Comparison of ENCODE assay signal across 37 cellular contexts in genomic region chr14:40601063-40601462, GRCh38.
"Had no signal": no experiment of that assay in that cellular context is flagged by ENCODE, and none has a peak within 500 bp of the region (broad histone marks: within the 10 kb centered on the region; RNA-seq: fewer than 3 reads in every experiment).

No MANE protein-coding gene starts in this region.

- H3K4me1 Mint-ChIP-seq: activated naive CD4-positive, alpha-beta T cell treated with anti-CD3 and anti-CD28 coated beads, Interleukin-2, amount 10 ng/mL, durations not matched to agents 7 days and 5 days; activated naive CD4-positive, alpha-beta T cell treated with anti-CD3 and anti-CD28 coated beads, Interleukin-2, amount 50 U/mL, for 24 hours; activated naive CD8-positive, alpha-beta T cell treated with anti-CD3 and anti-CD28 coated beads for 36 hours; activated naive CD8-positive, alpha-beta T cell treated with anti-CD3 and anti-CD28 coated beads, Interleukin-2, amount 10 ng/mL, durations not matched to agents 7 days and 5 days; activated naive CD8-positive, alpha-beta T cell treated with anti-CD3 and anti-CD28 coated beads, Interleukin-2, amount 50 U/mL, for 24 hours; activated T-helper 17 cell treated with anti-CD3 and anti-CD28 coated beads, Interleukin-2, amount 50 U/mL, for 72 hours; brain; central memory CD8-positive, alpha-beta T cell had no signal

- H3K27ac ChIP-seq: adrenal gland, ascending aorta, body of pancreas, brain microvascular endothelial cell, breast epithelium, cardiac muscle cell had no signal

- H3K4me3 ChIP-seq: adrenal gland, ascending aorta, body of pancreas, breast epithelium, cardiac muscle cell had no signal

- H3K27me3 Mint-ChIP-seq: activated naive CD4-positive, alpha-beta T cell treated with anti-CD3 and anti-CD28 coated beads, Interleukin-2, amount 10 ng/mL, durations not matched to agents 7 days and 5 days; activated naive CD4-positive, alpha-beta T cell treated with anti-CD3 and anti-CD28 coated beads, Interleukin-2, amount 50 U/mL, for 24 hours; activated naive CD8-positive, alpha-beta T cell; activated naive CD8-positive, alpha-beta T cell treated with anti-CD3 and anti-CD28 coated beads for 36 hours; activated naive CD8-positive, alpha-beta T cell treated with anti-CD3 and anti-CD28 coated beads, Interleukin-2, amount 10 ng/mL, durations not matched to agents 7 days and 5 days; activated naive CD8-positive, alpha-beta T cell treated with anti-CD3 and anti-CD28 coated beads, Interleukin-2, amount 50 U/mL, for 24 hours; activated T-cell treated with anti-CD3 and anti-CD28 coated beads, Interleukin-2, amount 50 U/mL, for 24 hours; activated T-helper 17 cell treated with anti-CD3 and anti-CD28 coated beads, Interleukin-2, amount 50 U/mL, for 72 hours; central memory CD8-positive, alpha-beta T cell had no signal

- H3K4me3 Mint-ChIP-seq: activated naive CD4-positive, alpha-beta T cell treated with anti-CD3 and anti-CD28 coated beads for 36 hours; activated naive CD4-positive, alpha-beta T cell treated with anti-CD3 and anti-CD28 coated beads, Interleukin-2, amount 10 ng/mL, durations not matched to agents 7 days and 5 days; activated naive CD4-positive, alpha-beta T cell treated with anti-CD3 and anti-CD28 coated beads, Interleukin-2, amount 50 U/mL, for 24 hours; activated naive CD8-positive, alpha-beta T cell; activated naive CD8-positive, alpha-beta T cell treated with anti-CD3 and anti-CD28 coated beads for 36 hours; activated naive CD8-positive, alpha-beta T cell treated with anti-CD3 and anti-CD28 coated beads, Interleukin-2, amount 10 ng/mL, durations not matched to agents 7 days and 5 days; activated naive CD8-positive, alpha-beta T cell treated with anti-CD3 and anti-CD28 coated beads, Interleukin-2, amount 50 U/mL, for 24 hours; activated T-cell treated with anti-CD3 and anti-CD28 coated beads, Interleukin-2, amount 50 U/mL, for 24 hours; activated T-cell treated with anti-CD3 and anti-CD28 coated beads, Interleukin-2, amount 50 U/mL, for 4 hours; activated T-cell treated with anti-CD3 and anti-CD28 coated beads, Interleukin-2, amount 50 U/mL, for 72 hours; activated T-helper 1 cell treated with anti-CD3 and anti-CD28 coated beads, Interleukin-12 subunit alpha, Interleukin-12 subunit beta, Interleukin-2, Interleukin-4 antibody, amounts not matched to agents 30 ng/mL and 10 ng/mL and 1 ng/mL, durations not matched to agents 14 hours and 24 hours and 36 hours; activated T-helper 17 cell treated with anti-CD3 and anti-CD28 coated beads, Interleukin-2, amount 50 U/mL, for 72 hours; brain; central memory CD8-positive, alpha-beta T cell had no signal

- H3K9me3 Mint-ChIP-seq: activated naive CD4-positive, alpha-beta T cell treated with anti-CD3 and anti-CD28 coated beads, Interleukin-2, amount 50 U/mL, for 24 hours; activated naive CD4-positive, alpha-beta T cell treated with anti-CD3 and anti-CD28 coated beads, Interleukin-2, amount 50 U/mL, for 72 hours; activated naive CD8-positive, alpha-beta T cell treated with anti-CD3 and anti-CD28 coated beads, Interleukin-2, amount 50 U/mL, for 24 hours; activated T-cell treated with anti-CD3 and anti-CD28 coated beads, Interleukin-2, amount 50 U/mL, for 4 hours; activated T-cell treated with anti-CD3 and anti-CD28 coated beads, Interleukin-2, amount 50 U/mL, for 72 hours; activated T-helper 1 cell treated with anti-CD3 and anti-CD28 coated beads, Interleukin-12 subunit alpha, Interleukin-12 subunit beta, Interleukin-2, Interleukin-4 antibody, amounts not matched to agents 30 ng/mL and 10 ng/mL and 1 ng/mL, durations not matched to agents 14 hours and 24 hours and 36 hours; activated T-helper 17 cell treated with anti-CD3 and anti-CD28 coated beads, Interleukin-2, amount 50 U/mL, for 72 hours had no signal

- DNase-seq: activated effector memory CD4-positive, alpha-beta T cell treated with anti-CD3 and anti-CD28 coated beads, Interleukin-2, amount 50 U/mL, for 16 hours; activated effector memory CD4-positive, alpha-beta T cell treated with Interleukin-2 at 50 U/mL for 16 hours; activated gamma-delta T cell; activated gamma-delta T cell treated with Interleukin-2 at 50 U/mL for 16 hours; activated naive CD4-positive, alpha-beta T cell; activated naive CD4-positive, alpha-beta T cell treated with anti-CD3 and anti-CD28 coated beads for 36 hours; activated naive CD4-positive, alpha-beta T cell treated with anti-CD3 and anti-CD28 coated beads, Interleukin-2, amount 10 ng/mL, durations not matched to agents 7 days and 5 days; activated naive CD4-positive, alpha-beta T cell treated with anti-CD3 and anti-CD28 coated beads, Interleukin-2, amount 50 U/mL, for 16 hours; activated naive CD4-positive, alpha-beta T cell treated with Interleukin-2 at 50 U/mL for 16 hours; activated naive CD8-positive, alpha-beta T cell treated with anti-CD3 and anti-CD28 coated beads for 36 hours; activated naive CD8-positive, alpha-beta T cell treated with anti-CD3 and anti-CD28 coated beads, Interleukin-2, amount 10 ng/mL, durations not matched to agents 7 days and 5 days; activated naive CD8-positive, alpha-beta T cell treated with anti-CD3 and anti-CD28 coated beads, Interleukin-2, amount 50 U/mL, for 24 hours; activated T-cell treated with anti-CD3 and anti-CD28 coated beads, Interleukin-2, amount 50 U/mL, for 24 hours; activated T-cell treated with anti-CD3 and anti-CD28 coated beads, Interleukin-2, amount 50 U/mL, for 4 hours; activated T-cell treated with anti-CD3 and anti-CD28 coated beads, Interleukin-2, amount 50 U/mL, for 48 hours; activated T-cell treated with anti-CD3 and anti-CD28 coated beads, Interleukin-2, amount 50 U/mL, for 72 hours; adrenal gland; amniotic stem cell; amygdala; anterior cingulate cortex; aorta; body of pancreas; brain microvascular endothelial cell; caudate nucleus; central memory CD4-positive, alpha-beta T cell; cerebellar nuclear complex had no signal

- H3K27me3 ChIP-seq: adrenal gland, ascending aorta, body of pancreas, brain microvascular endothelial cell, breast epithelium, cardiac muscle cell had no signal

- H3K9me3 ChIP-seq: adrenal gland, ascending aorta, body of pancreas, breast epithelium had no signal

- H3K36me3 Mint-ChIP-seq: activated naive CD4-positive, alpha-beta T cell treated with anti-CD3 and anti-CD28 coated beads, Interleukin-2, amount 10 ng/mL, durations not matched to agents 7 days and 5 days; activated naive CD4-positive, alpha-beta T cell treated with anti-CD3 and anti-CD28 coated beads, Interleukin-2, amount 50 U/mL, for 24 hours; activated naive CD8-positive, alpha-beta T cell; activated naive CD8-positive, alpha-beta T cell treated with anti-CD3 and anti-CD28 coated beads for 36 hours; activated naive CD8-positive, alpha-beta T cell treated with anti-CD3 and anti-CD28 coated beads, Interleukin-2, amount 10 ng/mL, durations not matched to agents 7 days and 5 days; brain had no signal

- H3K36me3 ChIP-seq: adrenal gland, ascending aorta, brain microvascular endothelial cell, breast epithelium, cardiac muscle cell had no signal

- H3K27ac Mint-ChIP-seq: activated naive CD4-positive, alpha-beta T cell treated with anti-CD3 and anti-CD28 coated beads for 36 hours; activated naive CD4-positive, alpha-beta T cell treated with anti-CD3 and anti-CD28 coated beads, Interleukin-2, amount 10 ng/mL, durations not matched to agents 7 days and 5 days; activated naive CD4-positive, alpha-beta T cell treated with anti-CD3 and anti-CD28 coated beads, Interleukin-2, amount 50 U/mL, for 24 hours; activated naive CD4-positive, alpha-beta T cell treated with anti-CD3 and anti-CD28 coated beads, Interleukin-2, amount 50 U/mL, for 72 hours; activated naive CD8-positive, alpha-beta T cell; activated naive CD8-positive, alpha-beta T cell treated with anti-CD3 and anti-CD28 coated beads for 36 hours; activated naive CD8-positive, alpha-beta T cell treated with anti-CD3 and anti-CD28 coated beads, Interleukin-2, amount 10 ng/mL, durations not matched to agents 7 days and 5 days; activated naive CD8-positive, alpha-beta T cell treated with anti-CD3 and anti-CD28 coated beads, Interleukin-2, amount 50 U/mL, for 24 hours; activated T-cell treated with anti-CD3 and anti-CD28 coated beads, Interleukin-2, amount 50 U/mL, for 24 hours; activated T-cell treated with anti-CD3 and anti-CD28 coated beads, Interleukin-2, amount 50 U/mL, for 72 hours; activated T-helper 1 cell treated with anti-CD3 and anti-CD28 coated beads, Interleukin-12 subunit alpha, Interleukin-12 subunit beta, Interleukin-2, Interleukin-4 antibody, amounts not matched to agents 30 ng/mL and 10 ng/mL and 1 ng/mL, durations not matched to agents 14 hours and 24 hours and 36 hours; activated T-helper 17 cell treated with anti-CD3 and anti-CD28 coated beads, Interleukin-2, amount 50 U/mL, for 72 hours; activated T-helper 2 cell treated with anti-CD3 and anti-CD28 coated beads, Interferon-gamma antibody, Interleukin-2, Interleukin-4, amounts not matched to agents 10 μg/mL and 5 μg/mL and 100 μg/mL, durations not matched to agents 14 hours and 24 hours and 36 hours; brain had no signal
